In genomic region chr20:38472513-38473352, GRCh38 we compare ENCODE assay signal across 8 cellular contexts. TPM values are rescaled to one million over a fixed set of nuclear protein-coding genes. Genes with fewer than 3 reads are reported as not detected.
DNase-seq lines count a peak whose midpoint lies in the region; ATAC-seq and TF ChIP-seq lines count a peak whose summit lies in the region.

Gene RALGAPB (plus strand): TSS chr20:38472843. CDS start chr20:38488433, 15,590 bp downstream.

- no peaks in the 10 kb centered on the region; the same call in 1 of the 2 replicates for H3K36me3 ChIP-seq in SK-N-MC (ENCODE audit: insufficient read depth, low read length)
- H3K36me3 ChIP-seq in gastroesophageal sphincter: no peaks in the 10 kb centered on the region
- no peaks in the 10 kb centered on the region for H3K36me3 ChIP-seq in neutrophil

- H3K36me3 Mint-ChIP-seq in activated naive CD4-positive, alpha-beta T cell treated with anti-CD3 and anti-CD28 coated beads, Interleukin-2, amount 10 ng/mL, durations not matched to agents 7 days and 5 days: no peaks in the 10 kb centered on the region

- TF ChIP-seq CTCF in NB4 (IDR thresholded peaks at IDR 0.05; ENCODE audit: low read depth, low read length) (peak; percentile 48), gastroesophageal sphincter (IDR thresholded peaks at IDR 0.05) (peak in 3 of 4 experiments; percentile 27 to 52 (median 49)), neutrophil (IDR thresholded peaks at IDR 0.05) (peak; percentile 63)

- H3K27me3 ChIP-seq in gastroesophageal sphincter (no peaks in the 10 kb centered on the region), neutrophil (peaks cover 5% of the 10 kb centered on the region)

- no peaks in the 10 kb centered on the region for H3K9me3 Mint-ChIP-seq in activated naive CD4-positive, alpha-beta T cell treated with anti-CD3 and anti-CD28 coated beads, Interleukin-2, amount 10 ng/mL, durations not matched to agents 7 days and 5 days

- peaks cover 17% of the 10 kb centered on the region for H3K27me3 Mint-ChIP-seq in activated naive CD4-positive, alpha-beta T cell treated with anti-CD3 and anti-CD28 coated beads, Interleukin-2, amount 10 ng/mL, durations not matched to agents 7 days and 5 days

- H3K4me3 Mint-ChIP-seq in activated naive CD4-positive, alpha-beta T cell treated with anti-CD3 and anti-CD28 coated beads, Interleukin-2, amount 10 ng/mL, durations not matched to agents 7 days and 5 days: peak within 1 kb of the TSS; percentile 79

- TF ChIP-seq POLR2A in NB4 (IDR thresholded peaks at IDR 0.05; ENCODE audit: extremely low read depth, insufficient read length) (peak; percentile 96), gastroesophageal sphincter (IDR thresholded peaks at IDR 0.05) (peak; percentile 25 to 52)

- H3K4me3 ChIP-seq in GM08714 (ENCODE audit: low read length): peak within 1 kb of the TSS; percentile 95
- peak within 1 kb of the TSS; percentile 94 for H3K4me3 ChIP-seq in NB4 (ENCODE audit: low read depth, low read length)
- peak within 1 kb of the TSS; percentile 84 for H3K4me3 ChIP-seq in SK-N-MC
- peak within 1 kb of the TSS; percentile 67 to 95 for H3K4me3 ChIP-seq in gastroesophageal sphincter
- peak within 1 kb of the TSS; percentile 75 to 89 for H3K4me3 ChIP-seq in neutrophil (ENCODE audit: low read depth in 1 of 2, low read length in 1 of 2)

- peak; percentile 99 for DNase-seq in NB4 (ENCODE audit: low read depth)
- DNase-seq in SK-N-MC (ENCODE audit: low read depth, low spot score): peak; percentile 98
- peak; percentile 99 for DNase-seq in activated naive CD4-positive, alpha-beta T cell treated with anti-CD3 and anti-CD28 coated beads, Interleukin-2, amount 10 ng/mL, durations not matched to agents 7 days and 5 days
- DNase-seq in substantia nigra (lab: John Stamatoyannopoulos, UW): peak; percentile 67 to 99 (median 95)

- CTCF ChIA-PET in activated naive CD4-positive, alpha-beta T cell treated with anti-CD3 and anti-CD28 coated beads, Interleukin-2, amount 10 ng/mL, durations not matched to agents 7 days and 5 days (lab: Charles Lee): interaction anchor here (0.6 to 3.5 kb wide), 8 partner anchors 9 to 404 kb away, joined by 3 to 20 read pairs (median 3); partner anchors contain the start of gene SNHG17

- H3K4me1 Mint-ChIP-seq in activated naive CD4-positive, alpha-beta T cell treated with anti-CD3 and anti-CD28 coated beads, Interleukin-2, amount 10 ng/mL, durations not matched to agents 7 days and 5 days: peaks cover 35% of the 10 kb centered on the region

- WGBS in gastroesophageal sphincter (ENCODE audit: low coverage in 1 of 2), 2 donors: 0 to 2% methylated on average over 8 of the region's 80 CpGs

- peak within 1 kb of the TSS; percentile 87 for H3K9ac ChIP-seq in SK-N-MC (ENCODE audit: insufficient read length)

- no peaks in the 10 kb centered on the region for H3K9me3 ChIP-seq in SK-N-MC (ENCODE audit: low read depth, low read length)
- H3K9me3 ChIP-seq in gastroesophageal sphincter: no peaks in the 10 kb centered on the region
- H3K9me3 ChIP-seq in neutrophil: no peaks in the 10 kb centered on the region

- H3K4me1 ChIP-seq in gastroesophageal sphincter (peaks cover 0 to 51% (median 9%) of the 10 kb centered on the region in 3 donors), neutrophil (ENCODE audit: control insufficient read depth in 1 of 2, insufficient read depth in 1 of 2, low read depth in 1 of 2, low read length in 1 of 2) (peaks cover 23 to 30% of the 10 kb centered on the region in 2 experiments)

- no peak within 1 kb of the TSS for H3K27ac ChIP-seq in SK-N-MC
- peak within 1 kb of the TSS; percentile 68 to 95 (median 94) for H3K27ac ChIP-seq in gastroesophageal sphincter
- H3K27ac ChIP-seq in neutrophil: peak within 1 kb of the TSS; percentile 92
- H3K27ac ChIP-seq in substantia nigra (ENCODE audit: low read depth, low read length, poor library complexity, severe bottlenecking): peak within 1 kb of the TSS; percentile 81

- no peak for TF ChIP-seq EP300 in gastroesophageal sphincter (IDR thresholded peaks at IDR 0.05)

- peak within 1 kb of the TSS; percentile 83 for H3K27ac Mint-ChIP-seq in activated naive CD4-positive, alpha-beta T cell treated with anti-CD3 and anti-CD28 coated beads, Interleukin-2, amount 10 ng/mL, durations not matched to agents 7 days and 5 days

- ATAC-seq in HG02571 (IDR thresholded peaks at IDR 0.05; ENCODE audit: unreplicated experiment) (peak; percentile 92), gastroesophageal sphincter (peak; percentile 98)

RNA-seq across cellular contexts. Expression of gene RALGAPB, which starts in this region (rescaled TPM):
- total RNA-seq in gastroesophageal sphincter: 10 to 100 TPM; 26.0 to 42.3 (median 36.0) TPM
